Comparison of ENCODE assay signal across 23 cellular contexts in genomic region chr18:72840109-72840508, GRCh38. TPM values are rescaled to one million over a fixed set of nuclear protein-coding genes. Genes with fewer than 3 reads are reported as not detected.
A peak's percentile ranks its signal among the peaks of the same experiment; 100 is the strongest.
DNase-seq lines count a peak whose midpoint lies in the region; ATAC-seq and TF ChIP-seq lines count a peak whose summit lies in the region.
"Had no signal": no experiment of that assay in that cellular context is flagged by ENCODE, and none has a peak within 500 bp of the region (broad histone marks: within the 10 kb centered on the region; RNA-seq: fewer than 3 reads in every experiment).

No MANE protein-coding gene starts in this region.

- no peaks in the 10 kb centered on the region for H3K9me3 ChIP-seq in upper lobe of right lung
- H3K9me3 ChIP-seq: Caco-2 had no signal

- H4K5ac ChIP-seq in mesendoderm (ENCODE audit: low read length) = no peak overlapping the region

- no peak overlapping the region for H3K4ac ChIP-seq in mesendoderm (ENCODE audit: low read depth, low read length)

- H3K4me3 ChIP-seq in mesendoderm (ENCODE audit: low read length) (no peak overlapping the region), upper lobe of right lung (no peak overlapping the region)

- no peak overlapping the region for H2BK120ac ChIP-seq in mesendoderm (ENCODE audit: low read depth, low read length)

- H3K56ac ChIP-seq in mesendoderm (ENCODE audit: low read length) = no peak overlapping the region

- H4K8ac ChIP-seq in mesendoderm (ENCODE audit: low read depth, low read length) = no peak overlapping the region

- no peaks in the 10 kb centered on the region for H3K79me2 ChIP-seq in mesendoderm (ENCODE audit: control insufficient read depth, insufficient read depth, low read length)

- H3K18ac ChIP-seq in mesendoderm (ENCODE audit: low read length) = no peak overlapping the region

- no CpG with 5 or more reads among the region's 4 CpGs for WGBS in mesendoderm (ENCODE audit: extremely low coverage, insufficient coverage, low lambda C conversion rate)

- no peaks in the 10 kb centered on the region for H3K79me1 ChIP-seq in mesendoderm (ENCODE audit: low read length)

- no peaks in the 10 kb centered on the region for H3K4me1 ChIP-seq in mesendoderm (ENCODE audit: control insufficient read depth, low read depth, low read length)
- H3K4me1 ChIP-seq in upper lobe of right lung = no peaks in the 10 kb centered on the region
- H3K4me1 ChIP-seq: Caco-2 had no signal

- ATAC-seq in upper lobe of right lung = no peak
- ATAC-seq: CD8-positive, alpha-beta T cell; HepG2 had no signal

- no peak overlapping the region for H3K4me2 ChIP-seq in mesendoderm (ENCODE audit: low read length)

- TF ChIP-seq CTCF in upper lobe of right lung (IDR thresholded peaks at IDR 0.05) = no peak

- no peak overlapping the region for H2BK5ac ChIP-seq in mesendoderm (ENCODE audit: low read length)

- DNase-seq in SIG-M5 treated with dmso at 0.1 percent for 504 hours (lab: John Stamatoyannopoulos, UW; ENCODE audit: unreplicated experiment) (peak; percentile 0), SIG-M5 (lab: John Stamatoyannopoulos, UW) (no peak), NCI-H1436 (lab: John Stamatoyannopoulos, UW) (peak; percentile 69), NCI-H748 treated with DMSO at 0.1 percent for 48 hours (lab: John Stamatoyannopoulos, UW) (peak; percentile 80), mesendoderm (peak; percentile 90), upper lobe of right lung (no peak), mucosa of gallbladder (ENCODE audit: low spot score) (no peak), posterior vena cava (ENCODE audit: low spot score) (no peak)
- DNase-seq: C1 segment of cervical spinal cord; Caco-2; CD8-positive, alpha-beta T cell; Karpas-422; NCI-H1105; NCI-H1694 treated with DMSO at 0.1 percent for 48 hours; NCI-H2107; NCI-H446 treated with DMSO at 0.1 percent for 48 hours; NCI-H69; Right ventricle myocardium superior; T-helper 1 cell had no signal

- H2AK5ac ChIP-seq in mesendoderm (ENCODE audit: low read length) = no peak overlapping the region

- H2BK15ac ChIP-seq in mesendoderm (replicated peaks; ENCODE audit: low read depth) = no peak overlapping the region

- no peak overlapping the region for H3K9ac ChIP-seq in mesendoderm (ENCODE audit: low read length)

- H3K36me3 ChIP-seq in mesendoderm (ENCODE audit: control insufficient read depth, insufficient read depth, low read length) (no peaks in the 10 kb centered on the region), upper lobe of right lung (no peaks in the 10 kb centered on the region)

- H3K27me3 ChIP-seq in mesendoderm (ENCODE audit: insufficient read depth, low read length, poor library complexity) (no peaks in the 10 kb centered on the region), upper lobe of right lung (no peaks in the 10 kb centered on the region)

- intact Hi-C loops in upper lobe of right lung (cut with DNase I) (no loop called here), posterior vena cava (cut with DNase I) (no loop called here)

- no peak overlapping the region for H3K23ac ChIP-seq in mesendoderm (ENCODE audit: low read length)

- H3K27ac ChIP-seq in mesendoderm (ENCODE audit: low read depth, low read length) (no peak overlapping the region), upper lobe of right lung (no peak overlapping the region)

RNA-seq across cellular contexts. Expression of gene NETO1, which starts 27.7 kb away (rescaled TPM):
- 11.6 TPM for polyA plus RNA-seq in mesendoderm (2013, experiment 1 of 2)
- 12.7 TPM for polyA plus RNA-seq in mesendoderm (2013, experiment 2 of 2)
- total RNA-seq in upper lobe of right lung = not detected
- not detected for total RNA-seq in mucosa of gallbladder
- under 1 TPM; 0.56 to 0.62 TPM for total RNA-seq in posterior vena cava
- total RNA-seq: Caco-2; CD8-positive, alpha-beta T cell; G401; HepG2; HT1080; M059J; Right ventricle myocardium superior had no signal
- polyA plus RNA-seq: HepG2 had no signal

Comparison
In these comparisons a context has a peak if more than half of its experiments do, and no peak if none do; other contexts are left out.
1. DNase-seq: peak in SIG-M5 treated with dmso at 0.1 percent for 504 hours (single experiment), NCI-H1436 (single experiment), NCI-H748 treated with DMSO at 0.1 percent for 48 hours (single experiment) and mesendoderm (single experiment); none in SIG-M5 (single experiment), upper lobe of right lung (single experiment), mucosa of gallbladder (single experiment) and posterior vena cava (single experiment).